ENCODE assay signal across 8 cellular contexts in genomic region chr3:47016934-47017435, GRCh38. TPM values are rescaled to one million over a fixed set of nuclear protein-coding genes. Genes with fewer than 3 reads are reported as not detected.
DNase-seq lines count a peak whose midpoint lies in the region; FAIRE-seq and TF ChIP-seq lines count a peak whose summit lies in the region.

No MANE protein-coding gene starts in this region.

- FAIRE-seq in bronchial epithelial cell (lab: Jason Lieb, UNC) = no peak

- TF ChIP-seq CTCF in bronchial epithelial cell (IDR thresholded peaks at IDR 0.05; ENCODE audit: insufficient read depth, low read length, severe bottlenecking) (no peak), right atrium auricular region (IDR thresholded peaks at IDR 0.05) (no peak), tibial artery (IDR thresholded peaks at IDR 0.05) (no peak)

- H3K9me3 ChIP-seq in right atrium auricular region (no peaks in the 10 kb centered on the region), tibial artery (no peaks in the 10 kb centered on the region)

- no peak overlapping the region for H3K27ac ChIP-seq in right atrium auricular region
- H3K27ac ChIP-seq in tibial artery = no peak overlapping the region

- H3K36me3 ChIP-seq in bronchial epithelial cell (ENCODE audit: control insufficient read depth, insufficient read depth, low read length) = peaks cover 3% of the 10 kb centered on the region
- peaks cover 38% of the 10 kb centered on the region for H3K36me3 ChIP-seq in right atrium auricular region
- H3K36me3 ChIP-seq in tibial artery = peaks cover 20 to 66% (median 49%) of the 10 kb centered on the region in 3 donors

- DNase-seq in activated naive CD4-positive, alpha-beta T cell treated with Interleukin-2 at 50 U/mL for 16 hours = peak; percentile 30
- DNase-seq in activated naive CD4-positive, alpha-beta T cell treated with anti-CD3 and anti-CD28 coated beads, Interleukin-2, amount 50 U/mL, for 16 hours = no peak
- DNase-seq in NCI-H226 (peak; percentile 91), bronchial epithelial cell (ENCODE audit: low read depth) (peak; percentile 87), skeletal muscle cell (ENCODE audit: low read depth) (peak; percentile 67), right atrium auricular region (ENCODE audit: low spot score) (no peak), pons (ENCODE audit: low spot score) (no peak), tibial artery (no peak)

- H3K4me3 ChIP-seq in bronchial epithelial cell (ENCODE audit: low read depth, low read length) (no peak overlapping the region), skeletal muscle cell (ENCODE audit: low read depth, low read length) (no peak overlapping the region), right atrium auricular region (no peak overlapping the region), tibial artery (no peak overlapping the region)

- intact Hi-C loops in tibial artery (cut with DNase I; ENCODE audit: low total_unique reads) = no loop called here

- H3K4me1 ChIP-seq in right atrium auricular region (no peaks in the 10 kb centered on the region), tibial artery (peaks cover 0 to under 1% (median 0%) of the 10 kb centered on the region in 4 donors)

- no peaks in the 10 kb centered on the region for H3K27me3 ChIP-seq in bronchial epithelial cell (ENCODE audit: control insufficient read depth, insufficient read depth, low read length)
- H3K27me3 ChIP-seq in right atrium auricular region = no peaks in the 10 kb centered on the region
- no peaks in the 10 kb centered on the region for H3K27me3 ChIP-seq in tibial artery

RNA-seq across cellular contexts. Expression of gene NBEAL2, which starts 37.5 kb away (rescaled TPM):
- total RNA-seq in bronchial epithelial cell (20.0 and 35.5 TPM in 2 replicates), right atrium auricular region (10 to 100 TPM in 1 of 2 donors, 1 to 10 TPM in 1; 7.5 to 15.3 TPM)

RNA-seq across cellular contexts. Expression of gene CCDC12, which starts 40.4 kb away (rescaled TPM):
- total RNA-seq in bronchial epithelial cell (39.2 and 41.9 TPM in 2 replicates), right atrium auricular region (10 to 100 TPM; 27.5 to 38.6 TPM)

Comparison
In these comparisons a context has a peak if more than half of its experiments do, and no peak if none do; other contexts are left out.
1. DNase-seq: peak in activated naive CD4-positive, alpha-beta T cell treated with Interleukin-2 at 50 U/mL for 16 hours (single experiment), NCI-H226 (single experiment), bronchial epithelial cell (single experiment) and skeletal muscle cell (single experiment); none in activated naive CD4-positive, alpha-beta T cell treated with anti-CD3 and anti-CD28 coated beads, Interleukin-2, amount 50 U/mL, for 16 hours (single experiment), right atrium auricular region (single experiment), pons (single experiment) and tibial artery (0 of 2).